In the genomic region with DNA sequence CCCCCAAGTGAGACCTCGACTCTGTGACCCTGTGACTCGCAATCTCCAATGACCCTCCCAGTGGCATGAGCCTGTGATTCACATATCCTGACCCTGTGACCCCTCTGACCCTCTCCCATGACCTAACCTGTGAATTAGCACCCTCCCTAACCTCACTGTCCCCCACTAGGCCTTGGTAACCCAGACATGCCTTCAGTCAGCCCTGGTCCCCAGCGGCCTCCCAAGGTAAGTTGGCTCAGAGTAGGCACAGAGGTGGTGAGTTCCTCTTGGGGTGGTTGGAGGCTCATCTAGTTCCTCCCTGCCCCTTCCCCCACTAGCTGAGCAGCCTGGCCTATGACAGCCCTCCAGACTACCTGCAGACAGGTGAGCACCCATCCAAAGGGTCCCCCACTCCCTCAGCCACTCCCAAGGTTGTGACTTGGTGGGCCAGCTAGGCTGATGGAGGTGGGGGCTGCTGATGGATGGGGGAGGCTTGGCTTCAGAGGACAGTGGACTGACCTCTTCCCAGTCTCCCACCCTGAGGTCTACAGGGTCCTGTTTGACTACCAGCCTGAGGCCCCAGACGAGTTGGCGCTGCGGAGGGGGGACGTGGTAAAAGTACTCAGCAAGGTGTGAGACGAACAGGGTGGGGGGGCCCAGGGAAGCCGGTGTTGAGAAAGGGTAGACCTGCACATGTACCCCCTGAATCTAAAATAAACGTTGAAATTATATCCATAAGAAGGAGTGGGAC, we compare ENCODE assay signal across 7 cellular contexts. TPM values are rescaled to one million over a fixed set of nuclear protein-coding genes. Genes with fewer than 3 reads are reported as not detected.
DNase-seq lines count a peak whose midpoint lies in the region; ATAC-seq and TF ChIP-seq lines count a peak whose summit lies in the region.

No MANE protein-coding gene starts in this region.

- H2AK5ac ChIP-seq in H9 (ENCODE audit: insufficient read length, low read length): no peak overlapping the region

- H3K23ac ChIP-seq in H9 (ENCODE audit: insufficient read length, low read depth, low read length): no peak overlapping the region

- no CpG with 5 or more reads among the region's 10 CpGs for WGBS in H9 (ENCODE audit: extremely low coverage, insufficient read length, low lambda C conversion rate)

- H2BK15ac ChIP-seq in H9 (ENCODE audit: low read depth, low read length): no peak overlapping the region

- no peak for ATAC-seq in GM21619 (IDR thresholded peaks at IDR 0.05; ENCODE audit: unreplicated experiment)

- no peaks in the 10 kb centered on the region for H3K9me3 Mint-ChIP-seq in H9

- H3K27me3 Mint-ChIP-seq in H9 (ENCODE audit: low read depth): no peaks in the 10 kb centered on the region; the same call in 1 of the 2 replicates

- H4K91ac ChIP-seq in H9 (ENCODE audit: insufficient read length, low read depth, low read length): no peak overlapping the region

- H3K4me3 Mint-ChIP-seq in H9: peak overlapping the region; percentile 91 to 92

- no peaks in the 10 kb centered on the region for H3K79me1 ChIP-seq in H9 (ENCODE audit: insufficient read depth, low read depth, low read length, poor library complexity, severe bottlenecking)

- no peak overlapping the region for H3K27ac Mint-ChIP-seq in H9

- peaks cover 15 to 55% (median 49%) of the 10 kb centered on the region in 3 experiments for H3K36me3 Mint-ChIP-seq in H9 (ENCODE audit: insufficient read depth in 1 of 3, low read depth in 3 of 3)

- peaks cover 3% of the 10 kb centered on the region; the same call in 1 of the 2 replicates for H3K4me1 ChIP-seq in H9 (ENCODE audit: insufficient read depth, low read length)

- H3K23me2 ChIP-seq in H9 (ENCODE audit: insufficient read length, low read depth, low read length, poor library complexity, severe bottlenecking): peaks cover 8% of the 10 kb centered on the region

- H2AFZ ChIP-seq in H9 (ENCODE audit: low read length): no peak overlapping the region

- no peaks in the 10 kb centered on the region for H3K27me3 ChIP-seq in H9 (ENCODE audit: insufficient read depth, low read length)

- H4K20me1 ChIP-seq in H9 (ENCODE audit: control insufficient read depth, insufficient read depth, insufficient read length): no peaks in the 10 kb centered on the region

- no peak overlapping the region for H2BK20ac ChIP-seq in H9 (ENCODE audit: low read depth, low read length, poor library complexity, severe bottlenecking)

- H3T11ph ChIP-seq in H9 (ENCODE audit: low read length): no peak overlapping the region

- H3K9ac ChIP-seq in H9 (ENCODE audit: extremely low read depth, insufficient read length, low read length): no peak overlapping the region

- H3K4me3 ChIP-seq in WI38 (ENCODE audit: low read depth, low read length) (peak overlapping the region; percentile 68), foreskin fibroblast (ENCODE audit: low read depth in 1 of 2, low read length in 2 of 2) (peak overlapping the region; percentile 59 to 78), skin epidermis (peak overlapping the region; percentile 60 to 73 (median 71))

- H3K27ac ChIP-seq in H9 (ENCODE audit: insufficient read length, low read depth, low read length) (no peak overlapping the region), skin epidermis (peak overlapping the region in 8 of 21 experiments; percentile 84 to 96 (median 90))

- H3K14ac ChIP-seq in H9 (ENCODE audit: insufficient read depth, low read length): no peak overlapping the region; the same call in 1 of the 2 replicates

- no peak overlapping the region for H3K18ac ChIP-seq in H9 (ENCODE audit: insufficient read length, low read depth, low read length)

- H3K79me2 ChIP-seq in H9 (ENCODE audit: insufficient read depth, low read length): no peaks in the 10 kb centered on the region

- no peaks in the 10 kb centered on the region for H3K9me3 ChIP-seq in H9 (ENCODE audit: control insufficient read depth, low read depth, low read length)

- TF ChIP-seq CTCF in H9 (conservative IDR thresholded peaks at IDR 0.05) (no peak), WI38 (IDR thresholded peaks at IDR 0.05; ENCODE audit: low read depth, low read length) (no peak), foreskin fibroblast (IDR thresholded peaks at IDR 0.05; ENCODE audit: low read depth, low read length) (no peak)

- H4K8ac ChIP-seq in H9 (replicated peaks; ENCODE audit: insufficient read length, low read depth, low read length): no peak overlapping the region

- no peak overlapping the region for H2BK5ac ChIP-seq in H9 (ENCODE audit: insufficient read length, low read length)

- no peak overlapping the region for H3K4ac ChIP-seq in H9 (ENCODE audit: low read depth, low read length)

- no peak overlapping the region for H4K5ac ChIP-seq in H9 (ENCODE audit: insufficient read length, low read depth, low read length)

- DNase-seq in H9 (no peak), foreskin fibroblast (no peak), midbrain (lab: John Stamatoyannopoulos, UW) (no peak), amniotic stem cell (lab: John Stamatoyannopoulos, UW) (no peak)

- H2BK12ac ChIP-seq in H9 (ENCODE audit: insufficient read length, low read depth, low read length): no peak overlapping the region

- H2BK120ac ChIP-seq in H9 (ENCODE audit: low read depth, low read length, poor library complexity, severe bottlenecking): no peak overlapping the region

- H3K4me2 ChIP-seq in H9 (ENCODE audit: insufficient read depth, insufficient read length, low read length): peak overlapping the region; percentile 90

- no peak overlapping the region for H3K56ac ChIP-seq in H9 (ENCODE audit: insufficient read length, low read depth, low read length)

- peaks cover 16 to 19% of the 10 kb centered on the region in 2 experiments for H3K4me1 Mint-ChIP-seq in H9

RNA-seq across cellular contexts. Expression of a gene that starts 1.6 kb away (rescaled TPM):
- 16.9 and 18.3 TPM in 2 replicates for total RNA-seq in H9 (2021)

RNA-seq across cellular contexts. Expression of a gene that starts 15.7 kb away (rescaled TPM):
- 5.5 and 6.4 TPM in 2 replicates for total RNA-seq in H9 (2021)
